Comparison of ENCODE assay signal across 18 cellular contexts in the genomic region with DNA sequence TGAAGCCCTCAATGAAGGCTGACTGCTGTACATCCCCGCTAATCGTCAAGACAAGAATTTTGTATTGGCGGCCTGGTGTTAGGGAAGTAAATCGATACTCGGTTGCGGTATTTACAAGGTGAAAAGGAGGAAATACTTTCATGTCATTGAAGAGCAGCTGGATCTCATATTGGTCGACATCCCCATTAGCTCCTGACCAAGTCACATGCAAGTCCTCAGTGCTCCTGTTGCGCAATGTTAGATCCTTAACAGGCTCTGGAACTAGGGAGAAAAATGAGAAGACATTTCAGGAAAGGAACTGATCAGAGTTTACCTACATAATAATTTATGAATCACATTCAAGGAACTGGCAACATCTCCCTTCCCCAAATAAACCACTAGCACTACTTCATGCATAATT.
DNase-seq lines count a peak whose midpoint lies in the region; ATAC-seq, FAIRE-seq and TF ChIP-seq lines count a peak whose summit lies in the region.
"Had no signal": no experiment of that assay in that cellular context is flagged by ENCODE, and none has a peak within 500 bp of the region (broad histone marks: within the 10 kb centered on the region; RNA-seq: fewer than 3 reads in every experiment).

No MANE protein-coding gene starts in this region.

- DNase-seq in NCI-H2029 (lab: John Stamatoyannopoulos, UW) (peak; percentile 6), NCI-H2029 treated with DMSO at 0.1 percent for 48 hours (lab: John Stamatoyannopoulos, UW) (no peak), HCT116 (ENCODE audit: low read depth, low spot score) (no peak), NCI-H69 (lab: John Stamatoyannopoulos, UW) (peak; percentile 55), H1 (ENCODE audit: low read depth in 1 of 2, low spot score in 2 of 2) (no peak), SKM-1 (lab: John Stamatoyannopoulos, UW; ENCODE audit: unreplicated experiment) (no peak)
- DNase-seq in activated CD4-positive, alpha-beta T cell treated with anti-CD3 and anti-CD28 coated beads for 36 hours, result no peak
- DNase-seq: CD4-positive, alpha-beta memory T cell; DMS79 treated with DMSO at 0.1 percent for 48 hours; GF-D8; GM23248; H7; KBM-7 had no signal

- H4K8ac ChIP-seq in H1 (ENCODE audit: extremely low read depth, insufficient read depth, low read length), result no peak overlapping the region

- no peak overlapping the region for H3K18ac ChIP-seq in H1 (ENCODE audit: extremely low read depth, low read length)

- no peak overlapping the region for H2BK20ac ChIP-seq in H1 (ENCODE audit: low read length)

- H3K79me1 ChIP-seq in H1 (ENCODE audit: low read depth, low read length), result no peaks in the 10 kb centered on the region

- no peak overlapping the region for H3K4me3 Mint-ChIP-seq in activated CD4-positive, alpha-beta T cell treated with anti-CD3 and anti-CD28 coated beads for 36 hours
- H3K4me3 Mint-ChIP-seq: CD14-positive monocyte; CD4-positive, alpha-beta memory T cell had no signal

- H3K4me2 ChIP-seq in HCT116 (ENCODE audit: low read length), result no peak overlapping the region
- H3K4me2 ChIP-seq in H1 (ENCODE audit: insufficient read depth in 1 of 2, low read depth in 2 of 2, low read length in 2 of 2), result no peak overlapping the region
- H3K4me2 ChIP-seq: BLaER1 had no signal

- H3K9me3 ChIP-seq in HCT116 (ENCODE audit: control insufficient read depth in 1 of 2, insufficient read depth in 1 of 2, low read depth in 1 of 2, low read length in 2 of 2) (no peaks in the 10 kb centered on the region), H1 (ENCODE audit: insufficient read depth in 2 of 2, low read depth in 1 of 2, low read length in 1 of 2) (no peaks in the 10 kb centered on the region)
- H3K9me3 ChIP-seq: BLaER1 had no signal

- H3K79me2 ChIP-seq in HCT116 (ENCODE audit: insufficient read depth, low read length) (no peaks in the 10 kb centered on the region), H1 (ENCODE audit: control insufficient read depth in 1 of 2, insufficient read depth in 2 of 2, low read length in 2 of 2) (no peaks in the 10 kb centered on the region)

- H4K5ac ChIP-seq in H1 (ENCODE audit: insufficient read length, low read depth, low read length), result no peak overlapping the region

- H2AFZ ChIP-seq in HCT116 (ENCODE audit: low read depth, low read length, poor library complexity, severe bottlenecking) (no peak overlapping the region), H1 (ENCODE audit: low read length) (no peak overlapping the region)
- H2AFZ ChIP-seq: GM23248 had no signal

- POLR2A ChIA-PET in HCT116 (lab: Charles Lee), result no interaction called here
- POLR2A ChIA-PET in H1 (lab: Charles Lee; ENCODE audit: partially characterized antibody), result no interaction called here
- POLR2A ChIA-PET in activated CD4-positive, alpha-beta T cell treated with anti-CD3 and anti-CD28 coated beads for 36 hours (lab: Charles Lee), result no interaction called here

- TF ChIP-seq RAD21 in HCT116 (IDR thresholded peaks at IDR 0.05; ENCODE audit: low read depth) (no peak), H1 (IDR thresholded peaks at IDR 0.05 in 1 of 2, conservative IDR thresholded peaks at IDR 0.05 in 1 of 2; ENCODE audit: low read depth in 2 of 2, low read length in 2 of 2) (no peak)

- H4K20me1 ChIP-seq in HCT116 (ENCODE audit: insufficient read depth) (no peaks in the 10 kb centered on the region), H1 (replicated peaks in 1 of 2; ENCODE audit: control insufficient read depth in 1 of 2, insufficient read depth in 2 of 2, low read length in 2 of 2) (no peaks in the 10 kb centered on the region)
- H4K20me1 ChIP-seq: BLaER1 had no signal

- ATAC-seq in HCT116 (no peak), GM19467 (IDR thresholded peaks at IDR 0.05; ENCODE audit: unreplicated experiment) (no peak)
- no peak for ATAC-seq in activated CD4-positive, alpha-beta T cell treated with anti-CD3 and anti-CD28 coated beads for 36 hours

- peaks cover 5% of the 10 kb centered on the region for H3K27me3 Mint-ChIP-seq in activated CD4-positive, alpha-beta T cell treated with anti-CD3 and anti-CD28 coated beads for 36 hours

- no peak overlapping the region for H2BK5ac ChIP-seq in H1 (ENCODE audit: low read depth, low read length)

- no peak overlapping the region for H3K27ac ChIP-seq in HCT116 (ENCODE audit: low read depth, low read length)
- no peak overlapping the region for H3K27ac ChIP-seq in H1 (ENCODE audit: low read depth, low read length)
- H3K27ac ChIP-seq: 22Rv1, BLaER1, GM23248 had no signal

- no peak for TF ChIP-seq CTCF in HCT116 (IDR thresholded peaks at IDR 0.05 in 2 of 3, conservative IDR thresholded peaks at IDR 0.05 in 1 of 3; ENCODE audit: borderline replicate concordance in 1 of 3, insufficient read depth in 1 of 3, low read depth in 2 of 3, low read length in 2 of 3)
- TF ChIP-seq CTCF in H1 (IDR thresholded peaks at IDR 0.05; ENCODE audit: control extremely low read depth in 1 of 3, insufficient read depth in 1 of 3, low read depth in 1 of 3, low read length in 3 of 3), result no peak

- H3K23ac ChIP-seq in H1 (ENCODE audit: insufficient read length), result no peak overlapping the region

- 89% methylated on average over 8 of the region's 8 CpGs; no CpG with 5 or more reads in 1 of the 2 experiments for WGBS in H1 (ENCODE audit: extremely low coverage in 1 of 2, insufficient coverage in 1 of 2, insufficient read length in 1 of 2, insufficient replicate concordance in 2 of 2, low coverage in 1 of 2, low lambda C conversion rate in 2 of 2, missing lambda C conversion rate in 1 of 2), 2 experiments

- no peak for TF ChIP-seq EP300 in H1 (IDR thresholded peaks at IDR 0.05; ENCODE audit: borderline replicate concordance in 1 of 2, low read depth in 2 of 2, low read length in 2 of 2)

- H4K91ac ChIP-seq in H1 (replicated peaks; ENCODE audit: insufficient read length, low read length), result no peak overlapping the region

- H3K14ac ChIP-seq in H1 (ENCODE audit: insufficient read length), result no peak overlapping the region

- H3K9ac ChIP-seq in HCT116 (ENCODE audit: low read length) (no peak overlapping the region), H1 (replicated peaks in 1 of 4; ENCODE audit: extremely low read depth in 1 of 4, low read depth in 3 of 4, low read length in 3 of 4) (no peak overlapping the region)
- H3K9ac ChIP-seq: BLaER1, GM23248 had no signal

- intact Hi-C loops in HCT116 (cut with micrococcal nuclease), result loop anchor here (10.0 kb wide), 2 partner anchors 586 to 786 kb away; no protein-coding TSS in a partner anchor
- intact Hi-C loops in activated CD4-positive, alpha-beta T cell treated with anti-CD3 and anti-CD28 coated beads for 36 hours (cut with DNase I, micrococcal nuclease), result no loop called here

- no peak overlapping the region for H2AK5ac ChIP-seq in H1 (ENCODE audit: low read depth, low read length)

- no peaks in the 10 kb centered on the region for H3K23me2 ChIP-seq in H1 (ENCODE audit: low read depth, low read length)

- no peak overlapping the region for H2BK15ac ChIP-seq in H1 (ENCODE audit: low read length)

- no peaks in the 10 kb centered on the region for H3K36me3 ChIP-seq in HCT116 (ENCODE audit: control insufficient read depth in 1 of 2, insufficient read depth in 2 of 2, low read length in 2 of 2)
- no peaks in the 10 kb centered on the region for H3K36me3 ChIP-seq in H1 (ENCODE audit: control insufficient read depth in 2 of 4, insufficient read depth in 4 of 4, low read length in 3 of 4)
- H3K36me3 ChIP-seq: BLaER1 had no signal

- RAD21 ChIA-PET in HCT116 (lab: Charles Lee; ENCODE audit: low non-redundant PET in 1 of 2, low total read pairs in 2 of 2, uncharacterized antibody in 2 of 2, unreplicated experiment in 2 of 2), result no interaction called here

- H2BK12ac ChIP-seq in H1 (ENCODE audit: low read depth, low read length), result no peak overlapping the region

- CTCF ChIA-PET in HCT116 (lab: Charles Lee) (no interaction called here), H1 (lab: Charles Lee; ENCODE audit: partially characterized antibody) (interaction anchor here (0.6 to 1.6 kb wide), 3 partner anchors 467 to 692 kb away, joined by 3 to 4 read pairs (median 3); no protein-coding TSS in a partner anchor)
- CTCF ChIA-PET in activated CD4-positive, alpha-beta T cell treated with anti-CD3 and anti-CD28 coated beads for 36 hours (lab: Charles Lee), result no interaction called here

- H3K4me3 ChIP-seq in HCT116 (replicated peaks in 1 of 2; ENCODE audit: low read depth in 1 of 2, low read length in 2 of 2) (no peak overlapping the region), H1 (ENCODE audit: extremely low read depth in 1 of 4, insufficient read depth in 2 of 4, low read depth in 3 of 4, low read length in 4 of 4) (no peak overlapping the region)
- H3K4me3 ChIP-seq: BLaER1, GM23248 had no signal

- H3K4me1 ChIP-seq in HCT116 (ENCODE audit: control insufficient read depth in 1 of 2, insufficient read depth in 2 of 2, low read length in 2 of 2) (no peaks in the 10 kb centered on the region), H1 (replicated peaks in 1 of 4; ENCODE audit: control insufficient read depth in 3 of 4, insufficient read depth in 4 of 4, low read length in 3 of 4) (no peaks in the 10 kb centered on the region)
- H3K4me1 ChIP-seq: BLaER1 had no signal

- no peak overlapping the region for H3K27ac Mint-ChIP-seq in activated CD4-positive, alpha-beta T cell treated with anti-CD3 and anti-CD28 coated beads for 36 hours
- H3K27ac Mint-ChIP-seq: CD14-positive monocyte; CD4-positive, alpha-beta memory T cell had no signal

- no peak overlapping the region for H3K56ac ChIP-seq in H1 (replicated peaks; ENCODE audit: insufficient read length, low read depth, low read length)

- no peaks in the 10 kb centered on the region for H3K36me3 Mint-ChIP-seq in activated CD4-positive, alpha-beta T cell treated with anti-CD3 and anti-CD28 coated beads for 36 hours (ENCODE audit: low read depth)
- H3K36me3 Mint-ChIP-seq: CD14-positive monocyte; CD4-positive, alpha-beta memory T cell had no signal

- BruUV-seq in HCT116 (replicated peaks; lab: Mats Ljungman, UMichigan), result no TSS peak

- no peaks in the 10 kb centered on the region for H3K9me3 Mint-ChIP-seq in activated CD4-positive, alpha-beta T cell treated with anti-CD3 and anti-CD28 coated beads for 36 hours (ENCODE audit: low read depth)
- H3K9me3 Mint-ChIP-seq: CD14-positive monocyte; CD4-positive, alpha-beta memory T cell had no signal

- H3K4me1 Mint-ChIP-seq in activated CD4-positive, alpha-beta T cell treated with anti-CD3 and anti-CD28 coated beads for 36 hours, result no peaks in the 10 kb centered on the region
- H3K4me1 Mint-ChIP-seq: CD14-positive monocyte; CD4-positive, alpha-beta memory T cell had no signal

- no peaks in the 10 kb centered on the region for H3K27me3 ChIP-seq in HCT116 (ENCODE audit: insufficient read depth, low read length)
- H3K27me3 ChIP-seq in H1 (replicated peaks in 1 of 4; ENCODE audit: control insufficient read depth in 3 of 4, extremely low read depth in 1 of 4, insufficient read depth in 3 of 4, low read length in 3 of 4), result no peaks in the 10 kb centered on the region
- H3K27me3 ChIP-seq: BLaER1 had no signal

- H2BK120ac ChIP-seq in H1 (replicated peaks; ENCODE audit: low read depth, low read length), result no peak overlapping the region

- no peak for FAIRE-seq in H1 (lab: Jason Lieb, UNC)
- FAIRE-seq: GM19239 had no signal

- H3K9me2 ChIP-seq in HCT116 (ENCODE audit: insufficient read depth), result no peaks in the 10 kb centered on the region

- TF ChIP-seq POLR2A in HCT116 (IDR thresholded peaks at IDR 0.05; ENCODE audit: borderline replicate concordance, extremely low read depth, insufficient read depth, insufficient read length) (no peak), H1 (IDR thresholded peaks at IDR 0.05; ENCODE audit: control extremely low read depth in 1 of 2, low read depth in 2 of 2, low read length in 2 of 2) (no peak)

- no peak overlapping the region for H3K4ac ChIP-seq in H1 (replicated peaks; ENCODE audit: insufficient read length, low read depth, low read length)

Comparison
In these comparisons a context has a peak if more than half of its experiments do, and no peak if none do; other contexts are left out.
1. DNase-seq: peak in NCI-H2029 (single experiment) and NCI-H69 (single experiment); none in NCI-H2029 treated with DMSO at 0.1 percent for 48 hours (single experiment), HCT116 (single experiment), H1 (0 of 2), SKM-1 (single experiment) and activated CD4-positive, alpha-beta T cell treated with anti-CD3 and anti-CD28 coated beads for 36 hours (single experiment).